8 cellular contexts compared by ENCODE assay signal in the genomic region with DNA sequence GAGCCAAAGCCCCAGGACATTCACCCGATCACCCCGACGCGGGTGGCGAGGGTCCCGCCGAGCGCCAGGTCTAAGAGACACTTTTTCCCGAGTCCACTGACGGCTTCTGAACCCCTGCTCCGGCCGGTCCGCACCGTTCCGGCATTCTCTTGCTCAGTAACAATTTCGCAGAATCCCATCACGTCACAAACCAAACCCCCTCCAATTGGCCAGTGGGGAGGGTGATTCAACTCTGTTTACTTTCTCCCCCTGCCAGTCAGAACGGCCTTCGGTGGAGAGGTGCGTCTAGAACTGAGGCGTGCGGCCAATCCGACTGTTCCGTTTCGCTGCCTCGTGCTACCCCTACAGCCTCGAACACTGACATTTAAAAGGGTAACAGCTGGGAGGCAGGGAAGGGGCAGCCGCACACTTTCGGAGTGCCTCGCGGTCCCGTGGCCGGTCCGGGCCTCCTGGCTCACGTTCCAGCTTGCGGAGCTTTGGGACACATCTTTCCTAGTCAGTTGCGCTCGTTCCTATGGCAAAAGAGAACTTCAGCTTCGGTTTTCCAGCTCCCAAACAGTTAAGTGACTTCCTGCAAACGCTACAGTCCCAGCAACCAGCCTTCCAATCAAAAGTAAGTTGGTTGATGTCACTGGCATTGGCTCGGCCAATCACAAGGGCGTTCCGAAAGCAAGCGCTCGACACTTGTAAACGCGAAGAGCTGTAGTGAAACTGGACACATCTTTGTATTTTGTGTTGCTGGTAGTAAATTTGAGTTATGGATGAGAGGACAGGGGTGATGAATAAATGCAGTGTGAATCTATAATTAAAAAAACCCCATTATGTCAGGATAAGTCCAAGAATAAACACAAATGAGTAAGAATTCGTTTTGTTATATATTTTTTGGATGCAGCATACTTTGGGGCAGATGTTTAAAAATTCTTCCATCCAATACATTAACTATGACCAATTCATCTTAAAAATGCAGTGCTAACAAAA. TPM values are rescaled to one million over a fixed set of nuclear protein-coding genes. Genes with fewer than 3 reads are reported as not detected.
DNase-seq lines count a peak whose midpoint lies in the region; ATAC-seq and TF ChIP-seq lines count a peak whose summit lies in the region.

TSS of gene KLF9 (minus strand) at position 860 of the 978 bp plus-strand sequence. CDS start 1,294 bp downstream, outside the sequence.

- H3K27me3 ChIP-seq in ovary = no peaks in the 10 kb centered on the region
- H3K27me3 ChIP-seq in thymus (ENCODE audit: control insufficient read depth, insufficient read depth) = peaks cover 31% of the 10 kb centered on the region

- 0% methylated on average over 41 to 48 of the region's 48 CpGs for WGBS in ovary, 3 donors
- under 1% methylated on average over 48 of the region's 48 CpGs for WGBS in thymus

- peak; percentile 70 for ATAC-seq in HG02571 (IDR thresholded peaks at IDR 0.05; ENCODE audit: unreplicated experiment)

- H3K4me1 ChIP-seq in ovary (ENCODE audit: insufficient read depth) (peaks cover 7% of the 10 kb centered on the region), thymus (ENCODE audit: control insufficient read depth, insufficient read depth, low read length) (peaks cover 12% of the 10 kb centered on the region)

- H3K36me3 ChIP-seq in ovary (no peaks in the 10 kb centered on the region), thymus (ENCODE audit: control insufficient read depth, insufficient read depth) (no peaks in the 10 kb centered on the region)

- peak; percentile 80 for TF ChIP-seq EP300 in ovary (IDR thresholded peaks at IDR 0.05)

- H3K9me3 ChIP-seq in ovary (no peaks in the 10 kb centered on the region), thymus (ENCODE audit: control insufficient read depth) (no peaks in the 10 kb centered on the region)

- H3K4me3 ChIP-seq in GM08714 (ENCODE audit: low read length) (peak within 1 kb of the TSS; percentile 73; the same call in 1 of the 2 replicates), ovary (peak within 1 kb of the TSS; percentile 97), thymus (ENCODE audit: low read length) (peak within 1 kb of the TSS; percentile 77)

- peak within 1 kb of the TSS; percentile 98 to 100 for H3K27ac ChIP-seq in ovary
- peak within 1 kb of the TSS; percentile 100 for H3K27ac ChIP-seq in thymus (ENCODE audit: low read depth)

- peak; percentile 75 for DNase-seq in NCI-H1092 (lab: John Stamatoyannopoulos, UW)
- DNase-seq in SW480 (ENCODE audit: low spot score) = peak; percentile 93
- DNase-seq in activated naive CD8-positive, alpha-beta T cell treated with anti-CD3 and anti-CD28 coated beads, Interleukin-2, amount 50 U/mL, for 16 hours (ENCODE audit: low read depth, low spot score) = peak; percentile 80
- peak; percentile 83 to 98 (median 93) for DNase-seq in head of caudate nucleus
- DNase-seq in ovary = peak; percentile 93 to 98 (median 94)

- intact Hi-C loops in head of caudate nucleus (cut with DNase I) = loop anchor here (5.0 to 10.0 kb wide), 2 partner anchors 67 to 159 kb away; partner anchors contain the start of gene SMC5
- intact Hi-C loops in ovary (cut with DNase I) = loop anchor here in 2 of 4 donors (2.0 to 10.0 kb wide), 2 partner anchors 187 to 439 kb away; no protein-coding TSS in a partner anchor

- peak; percentile 92 for TF ChIP-seq POLR2A in ovary (IDR thresholded peaks at IDR 0.05)

- no peak for TF ChIP-seq CTCF in ovary (IDR thresholded peaks at IDR 0.05)

RNA-seq across cellular contexts. Expression of gene KLF9, which starts in this region (rescaled TPM):
- 100 to 1,000 TPM in 2 of 7 donors, 10 to 100 TPM in 5; 15.1 to 171 (median 91.0) TPM for total RNA-seq in ovary
- polyA plus RNA-seq in ovary (10 to 100 TPM; 28.0 to 45.6 TPM), thymus (35.3 TPM)

Comparison
In these comparisons a context has a peak if more than half of its experiments do, and no peak if none do; other contexts are left out.
1. Peak in every context shown above with its lines: DNase-seq, ATAC-seq, H3K4me3 ChIP-seq and H3K27ac ChIP-seq.